14 cellular contexts compared by ENCODE assay signal in the genomic region with DNA sequence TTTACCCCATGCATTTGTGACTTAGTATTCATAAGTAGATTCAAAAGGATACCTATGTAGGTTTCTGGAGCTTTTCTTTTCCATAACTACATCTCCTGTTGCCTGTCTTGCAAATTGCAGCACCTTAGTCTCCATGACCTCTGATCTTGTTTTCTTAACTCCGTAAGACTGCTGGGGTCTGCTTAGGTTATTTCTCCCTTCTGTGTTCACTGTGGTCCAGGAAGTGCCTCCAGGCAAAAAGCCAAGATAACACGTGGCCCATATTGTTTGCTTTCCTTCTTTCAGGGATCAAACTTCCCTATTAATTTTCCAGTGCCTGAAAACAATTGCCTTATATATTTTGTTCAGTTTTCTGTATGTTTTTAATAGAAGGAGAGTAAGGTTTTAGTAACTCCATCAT.
DNase-seq lines count a peak whose midpoint lies in the region; ATAC-seq and TF ChIP-seq lines count a peak whose summit lies in the region.
"Had no signal": no experiment of that assay in that cellular context is flagged by ENCODE, and none has a peak within 500 bp of the region (broad histone marks: within the 10 kb centered on the region; RNA-seq: fewer than 3 reads in every experiment).

No MANE protein-coding gene starts in this region.

- H3K4me3 Mint-ChIP-seq in WTC11 = no peak overlapping the region
- H3K4me3 Mint-ChIP-seq: B cell, endodermal cell had no signal

- no peaks in the 10 kb centered on the region for H3K27me3 ChIP-seq in ascending aorta
- H3K27me3 ChIP-seq: left lung had no signal

- no peaks in the 10 kb centered on the region for H3K9me3 ChIP-seq in ascending aorta
- H3K9me3 ChIP-seq: left lung had no signal

- DNase-seq in DMS 273 (lab: John Stamatoyannopoulos, UW; ENCODE audit: unreplicated experiment) = peak; percentile 64
- peak; percentile 6 for DNase-seq in HT1080 (ENCODE audit: low read depth)
- no peak for DNase-seq in WTC11 (ENCODE audit: low spot score)
- DNase-seq in mucosa of gallbladder (ENCODE audit: low spot score) = peak; percentile 26
- DNase-seq in ascending aorta (ENCODE audit: low spot score in 2 of 2) = no peak
- DNase-seq in SIG-M5 (lab: John Stamatoyannopoulos, UW) = no peak
- DNase-seq: activated CD4-positive, alpha-beta T cell treated with anti-CD3 and anti-CD28 coated beads for 48 hours; DMS79 treated with DMSO at 0.1 percent for 48 hours; endodermal cell; left lung; NCI-H187 had no signal

- no peaks in the 10 kb centered on the region for H3K27me3 Mint-ChIP-seq in WTC11 (ENCODE audit: low read depth)
- H3K27me3 Mint-ChIP-seq: B cell had no signal

- H3K27ac Mint-ChIP-seq in WTC11 = peak overlapping the region; percentile 48; the same call in 1 of the 2 replicates
- H3K27ac Mint-ChIP-seq: activated naive CD4-positive, alpha-beta T cell treated with anti-CD3 and anti-CD28 coated beads, Interleukin-2, amount 50 U/mL, for 72 hours; B cell; endodermal cell had no signal

- peaks cover 11% of the 10 kb centered on the region for H3K4me1 Mint-ChIP-seq in WTC11
- H3K4me1 Mint-ChIP-seq: B cell had no signal

- no peak overlapping the region for H3K27ac ChIP-seq in ascending aorta
- H3K27ac ChIP-seq: left lung had no signal

- TF ChIP-seq CTCF in WTC11 (IDR thresholded peaks at IDR 0.05) (no peak), ascending aorta (IDR thresholded peaks at IDR 0.05) (no peak)

- intact Hi-C loops in ascending aorta (cut with DNase I) = no loop called here

- POLR2A ChIA-PET in WTC11 (lab: Charles Lee) = no interaction called here

- H3K4me1 ChIP-seq in ascending aorta = no peaks in the 10 kb centered on the region
- H3K4me1 ChIP-seq: left lung had no signal

- peaks cover 7% of the 10 kb centered on the region for H3K9me3 Mint-ChIP-seq in WTC11
- H3K9me3 Mint-ChIP-seq: endodermal cell had no signal

- ATAC-seq in WTC11 (peak; percentile 72), HG03432 (IDR thresholded peaks at IDR 0.05; ENCODE audit: unreplicated experiment) (no peak)
- ATAC-seq: activated naive CD4-positive, alpha-beta T cell treated with anti-CD3 and anti-CD28 coated beads, Interleukin-2, amount 50 U/mL, for 72 hours; left lung had no signal

- CTCF ChIA-PET in WTC11 (lab: Charles Lee) = no interaction called here

- H3K36me3 Mint-ChIP-seq in WTC11 = no peaks in the 10 kb centered on the region
- H3K36me3 Mint-ChIP-seq: activated naive CD4-positive, alpha-beta T cell treated with anti-CD3 and anti-CD28 coated beads, Interleukin-2, amount 50 U/mL, for 72 hours had no signal

- H3K36me3 ChIP-seq in ascending aorta = no peaks in the 10 kb centered on the region
- H3K36me3 ChIP-seq: left lung had no signal

- H3K4me3 ChIP-seq in ascending aorta = no peak overlapping the region
- H3K4me3 ChIP-seq: left lung had no signal

TF ChIP-seq in WTC11, 78 proteins besides CTCF, POLR2A, EP300 and RAD21 (continues in another document):
- TF ChIP-seq, protein P1, sequence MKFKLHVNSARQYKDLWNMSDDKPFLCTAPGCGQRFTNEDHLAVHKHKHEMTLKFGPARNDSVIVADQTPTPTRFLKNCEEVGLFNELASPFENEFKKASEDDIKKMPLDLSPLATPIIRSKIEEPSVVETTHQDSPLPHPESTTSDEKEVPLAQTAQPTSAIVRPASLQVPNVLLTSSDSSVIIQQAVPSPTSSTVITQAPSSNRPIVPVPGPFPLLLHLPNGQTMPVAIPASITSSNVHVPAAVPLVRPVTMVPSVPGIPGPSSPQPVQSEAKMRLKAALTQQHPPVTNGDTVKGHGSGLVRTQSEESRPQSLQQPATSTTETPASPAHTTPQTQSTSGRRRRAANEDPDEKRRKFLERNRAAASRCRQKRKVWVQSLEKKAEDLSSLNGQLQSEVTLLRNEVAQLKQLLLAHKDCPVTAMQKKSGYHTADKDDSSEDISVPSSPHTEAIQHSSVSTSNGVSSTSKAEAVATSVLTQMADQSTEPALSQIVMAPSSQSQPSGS (CRISPR knock-in tag; IDR thresholded peaks at IDR 0.05; ENCODE audit: borderline replicate concordance, low read depth) = no peak
- TF ChIP-seq MXD4 (CRISPR knock-in tag; IDR thresholded peaks at IDR 0.05; ENCODE audit: borderline replicate concordance) (no peak), CBFB (CRISPR knock-in tag; IDR thresholded peaks at IDR 0.05; ENCODE audit: low read depth) (no peak), TP53 (CRISPR knock-in tag; IDR thresholded peaks at IDR 0.05) (no peak), ZNF423 (CRISPR knock-in tag; IDR thresholded peaks at IDR 0.05) (no peak), RORB (CRISPR knock-in tag; IDR thresholded peaks at IDR 0.05) (no peak), RELA (CRISPR knock-in tag; IDR thresholded peaks at IDR 0.05; ENCODE audit: borderline replicate concordance) (no peak), FOXJ3 (CRISPR knock-in tag; IDR thresholded peaks at IDR 0.05; ENCODE audit: borderline replicate concordance) (no peak), ZNF263 (CRISPR knock-in tag; IDR thresholded peaks at IDR 0.05; ENCODE audit: low read depth) (no peak), EMX1 (CRISPR knock-in tag; IDR thresholded peaks at IDR 0.05) (no peak), TEAD4 (CRISPR knock-in tag; IDR thresholded peaks at IDR 0.05) (no peak), TCF7 (CRISPR knock-in tag; IDR thresholded peaks at IDR 0.05; ENCODE audit: low read depth) (no peak)
- TF ChIP-seq, protein P2, sequence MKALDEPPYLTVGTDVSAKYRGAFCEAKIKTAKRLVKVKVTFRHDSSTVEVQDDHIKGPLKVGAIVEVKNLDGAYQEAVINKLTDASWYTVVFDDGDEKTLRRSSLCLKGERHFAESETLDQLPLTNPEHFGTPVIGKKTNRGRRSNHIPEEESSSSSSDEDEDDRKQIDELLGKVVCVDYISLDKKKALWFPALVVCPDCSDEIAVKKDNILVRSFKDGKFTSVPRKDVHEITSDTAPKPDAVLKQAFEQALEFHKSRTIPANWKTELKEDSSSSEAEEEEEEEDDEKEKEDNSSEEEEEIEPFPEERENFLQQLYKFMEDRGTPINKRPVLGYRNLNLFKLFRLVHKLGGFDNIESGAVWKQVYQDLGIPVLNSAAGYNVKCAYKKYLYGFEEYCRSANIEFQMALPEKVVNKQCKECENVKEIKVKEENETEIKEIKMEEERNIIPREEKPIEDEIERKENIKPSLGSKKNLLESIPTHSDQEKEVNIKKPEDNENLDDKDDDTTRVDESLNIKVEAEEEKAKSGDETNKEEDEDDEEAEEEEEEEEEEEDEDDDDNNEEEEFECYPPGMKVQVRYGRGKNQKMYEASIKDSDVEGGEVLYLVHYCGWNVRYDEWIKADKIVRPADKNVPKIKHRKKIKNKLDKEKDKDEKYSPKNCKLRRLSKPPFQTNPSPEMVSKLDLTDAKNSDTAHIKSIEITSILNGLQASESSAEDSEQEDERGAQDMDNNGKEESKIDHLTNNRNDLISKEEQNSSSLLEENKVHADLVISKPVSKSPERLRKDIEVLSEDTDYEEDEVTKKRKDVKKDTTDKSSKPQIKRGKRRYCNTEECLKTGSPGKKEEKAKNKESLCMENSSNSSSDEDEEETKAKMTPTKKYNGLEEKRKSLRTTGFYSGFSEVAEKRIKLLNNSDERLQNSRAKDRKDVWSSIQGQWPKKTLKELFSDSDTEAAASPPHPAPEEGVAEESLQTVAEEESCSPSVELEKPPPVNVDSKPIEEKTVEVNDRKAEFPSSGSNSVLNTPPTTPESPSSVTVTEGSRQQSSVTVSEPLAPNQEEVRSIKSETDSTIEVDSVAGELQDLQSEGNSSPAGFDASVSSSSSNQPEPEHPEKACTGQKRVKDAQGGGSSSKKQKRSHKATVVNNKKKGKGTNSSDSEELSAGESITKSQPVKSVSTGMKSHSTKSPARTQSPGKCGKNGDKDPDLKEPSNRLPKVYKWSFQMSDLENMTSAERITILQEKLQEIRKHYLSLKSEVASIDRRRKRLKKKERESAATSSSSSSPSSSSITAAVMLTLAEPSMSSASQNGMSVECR (CRISPR knock-in tag; IDR thresholded peaks at IDR 0.05; ENCODE audit: borderline replicate concordance) = no peak
- TF ChIP-seq, protein P3, sequence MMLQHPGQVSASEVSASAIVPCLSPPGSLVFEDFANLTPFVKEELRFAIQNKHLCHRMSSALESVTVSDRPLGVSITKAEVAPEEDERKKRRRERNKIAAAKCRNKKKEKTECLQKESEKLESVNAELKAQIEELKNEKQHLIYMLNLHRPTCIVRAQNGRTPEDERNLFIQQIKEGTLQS (CRISPR knock-in tag; conservative IDR thresholded peaks at IDR 0.05) = no peak
- TF ChIP-seq, protein P4, sequence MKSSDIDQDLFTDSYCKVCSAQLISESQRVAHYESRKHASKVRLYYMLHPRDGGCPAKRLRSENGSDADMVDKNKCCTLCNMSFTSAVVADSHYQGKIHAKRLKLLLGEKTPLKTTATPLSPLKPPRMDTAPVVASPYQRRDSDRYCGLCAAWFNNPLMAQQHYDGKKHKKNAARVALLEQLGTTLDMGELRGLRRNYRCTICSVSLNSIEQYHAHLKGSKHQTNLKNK (CRISPR knock-in tag; IDR thresholded peaks at IDR 0.05) = no peak
- TF ChIP-seq, protein P5, sequence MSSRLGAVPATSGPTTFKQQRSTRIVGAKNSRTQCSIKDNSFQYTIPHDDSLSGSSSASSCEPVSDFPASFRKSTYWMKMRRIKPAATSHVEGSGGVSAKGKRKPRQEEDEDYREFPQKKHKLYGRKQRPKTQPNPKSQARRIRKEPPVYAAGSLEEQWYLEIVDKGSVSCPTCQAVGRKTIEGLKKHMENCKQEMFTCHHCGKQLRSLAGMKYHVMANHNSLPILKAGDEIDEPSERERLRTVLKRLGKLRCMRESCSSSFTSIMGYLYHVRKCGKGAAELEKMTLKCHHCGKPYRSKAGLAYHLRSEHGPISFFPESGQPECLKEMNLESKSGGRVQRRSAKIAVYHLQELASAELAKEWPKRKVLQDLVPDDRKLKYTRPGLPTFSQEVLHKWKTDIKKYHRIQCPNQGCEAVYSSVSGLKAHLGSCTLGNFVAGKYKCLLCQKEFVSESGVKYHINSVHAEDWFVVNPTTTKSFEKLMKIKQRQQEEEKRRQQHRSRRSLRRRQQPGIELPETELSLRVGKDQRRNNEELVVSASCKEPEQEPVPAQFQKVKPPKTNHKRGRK (CRISPR knock-in tag; IDR thresholded peaks at IDR 0.05; ENCODE audit: borderline replicate concordance) = no peak

Comparison
In these comparisons a context has a peak if more than half of its experiments do, and no peak if none do; other contexts are left out.
1. DNase-seq: peak in DMS 273 (single experiment), HT1080 (single experiment) and mucosa of gallbladder (single experiment); none in WTC11 (single experiment), ascending aorta (0 of 2) and SIG-M5 (single experiment).